14 cellular contexts compared by ENCODE assay signal in the genomic region with DNA sequence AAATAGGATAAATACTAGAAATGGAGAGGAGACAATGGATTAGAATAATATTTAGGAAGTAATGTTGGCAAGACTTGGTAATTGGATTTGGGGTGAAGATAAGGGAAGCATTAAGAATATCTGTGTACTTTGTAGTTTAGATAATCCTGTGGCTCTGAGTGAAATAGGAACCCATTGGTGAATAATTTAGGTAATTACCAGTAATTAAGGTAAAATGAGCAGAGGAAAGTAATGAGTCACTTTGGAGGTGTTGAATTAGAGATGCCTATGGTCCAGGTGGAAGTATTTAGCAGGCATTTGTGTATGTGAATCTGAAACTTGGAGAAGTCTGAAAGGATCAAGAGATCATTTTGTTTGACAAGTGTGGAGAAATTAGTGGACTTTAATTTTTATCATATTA.
"Had no signal": no experiment of that assay in that cellular context is flagged by ENCODE, and none has a peak within 500 bp of the region (broad histone marks: within the 10 kb centered on the region; RNA-seq: fewer than 3 reads in every experiment).

No MANE protein-coding gene starts in this region.

- H3K9me3 ChIP-seq: adrenal gland, gastroesophageal sphincter, lower lobe of right lung, tibial artery had no signal

- H3K27ac ChIP-seq: adrenal gland, gastroesophageal sphincter, lower lobe of right lung, sigmoid colon, tibial artery had no signal

- H3K27ac Mint-ChIP-seq: activated CD4-positive, alpha-beta memory T cell treated with anti-CD3 and anti-CD28 coated beads for 36 hours; stimulated activated memory B cell treated with anti-CD40 and anti-IgM and Interleukin-4, amounts not matched to agents 10 μg/mL and 1 μg/mL and 100 μg/mL, for 72 hours had no signal

- H3K36me3 ChIP-seq: adrenal gland, gastroesophageal sphincter, lower lobe of right lung, sigmoid colon, tibial artery had no signal

- ATAC-seq: gastroesophageal sphincter; left colon; lower lobe of right lung; stimulated activated memory B cell treated with anti-CD40 and anti-IgM and Interleukin-4, amounts not matched to agents 10 μg/mL and 1 μg/mL and 100 μg/mL, for 72 hours had no signal

- H3K4me3 Mint-ChIP-seq: activated CD4-positive, alpha-beta memory T cell treated with anti-CD3 and anti-CD28 coated beads for 36 hours; stimulated activated memory B cell treated with anti-CD40 and anti-IgM and Interleukin-4, amounts not matched to agents 10 μg/mL and 1 μg/mL and 100 μg/mL, for 72 hours had no signal

- H3K4me3 ChIP-seq: adrenal gland, gastroesophageal sphincter, lower lobe of right lung, sigmoid colon, tibial artery had no signal

- H3K27me3 Mint-ChIP-seq: activated CD4-positive, alpha-beta memory T cell treated with anti-CD3 and anti-CD28 coated beads for 36 hours; stimulated activated memory B cell treated with anti-CD40 and anti-IgM and Interleukin-4, amounts not matched to agents 10 μg/mL and 1 μg/mL and 100 μg/mL, for 72 hours had no signal

- H3K27me3 ChIP-seq: adrenal gland, gastroesophageal sphincter, sigmoid colon, tibial artery had no signal

- DNase-seq: activated CD4-positive, alpha-beta memory T cell treated with anti-CD3 and anti-CD28 coated beads for 36 hours; activated CD8-positive, alpha-beta memory T cell treated with anti-CD3 and anti-CD28 coated beads, Interleukin-2, amount 50 U/mL, for 4 hours; activated naive CD4-positive, alpha-beta T cell treated with Interleukin-2 at 50 U/mL for 16 hours; adrenal gland; erythroblast; left colon; lower lobe of right lung; midbrain; sigmoid colon; stimulated activated CD4-positive, alpha-beta T cell treated with anti-CD3 and anti-CD28 coated beads, Interleukin-1b, Interleukin-23, amount 100 ng/mL, for 48 hours; T-helper 9 cell; tibial artery had no signal
